Comparison of ENCODE assay signal across 10 cellular contexts in the genomic region with DNA sequence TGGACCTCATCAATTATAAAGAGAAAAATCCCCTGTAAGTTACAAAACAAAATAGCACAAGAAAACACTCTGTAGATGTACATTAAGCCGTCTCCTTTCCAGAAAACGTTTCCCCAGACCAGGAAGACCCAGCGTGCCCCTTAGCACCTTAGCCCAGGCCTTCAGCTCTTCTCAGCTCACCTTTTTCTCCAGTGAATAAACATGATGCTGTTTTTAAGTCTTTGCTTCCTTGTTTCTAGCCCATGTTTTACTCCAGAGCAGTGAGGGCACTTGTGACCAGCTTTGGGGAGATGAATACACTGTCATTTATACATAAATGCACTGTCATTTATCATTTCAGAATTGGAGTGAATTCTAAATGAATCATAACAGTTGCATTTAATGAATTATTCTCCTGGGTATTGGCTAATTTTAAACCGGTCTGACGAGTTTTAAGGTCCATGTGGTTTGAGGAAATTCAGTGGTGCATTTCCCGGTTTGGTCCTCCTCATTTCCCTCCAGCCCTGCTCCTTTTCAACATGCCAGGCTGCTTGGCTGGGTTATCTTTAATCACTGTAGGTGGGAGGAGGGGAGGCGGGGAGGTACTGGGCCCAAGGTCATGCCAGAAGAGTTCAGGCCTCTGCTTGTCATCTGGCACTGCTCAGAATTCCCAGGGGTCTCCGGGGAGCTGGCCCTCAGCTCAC. TPM values are rescaled to one million over a fixed set of nuclear protein-coding genes. Genes with fewer than 3 reads are reported as not detected.
A peak's percentile ranks its signal among the peaks of the same experiment; 100 is the strongest.
DNase-seq lines count a peak whose midpoint lies in the region; ATAC-seq, FAIRE-seq and TF ChIP-seq lines count a peak whose summit lies in the region.
"Had no signal": no experiment of that assay in that cellular context is flagged by ENCODE, and none has a peak within 500 bp of the region (broad histone marks: within the 10 kb centered on the region; RNA-seq: fewer than 3 reads in every experiment).

No MANE protein-coding gene starts in this region.

- DNase-seq in Right ventricle myocardium inferior (ENCODE audit: missing footprints) (no peak), cardiac septum (ENCODE audit: low spot score) (no peak), H1 (ENCODE audit: low read depth in 1 of 2, low spot score in 2 of 2) (no peak), mesenchymal stem cell (no peak), aorta (no peak), substantia nigra (lab: John Stamatoyannopoulos, UW) (no peak), MM.1S (no peak), NCI-H146 treated with DMSO at 0.1 percent for 48 hours (lab: John Stamatoyannopoulos, UW; ENCODE audit: unreplicated experiment) (no peak)
- DNase-seq: activated T-cell treated with anti-CD3 and anti-CD28 coated beads, Interleukin-2, amount 50 U/mL, for 48 hours; naive thymus-derived CD4-positive, alpha-beta T cell had no signal

- H4K91ac ChIP-seq in H1 (replicated peaks; ENCODE audit: insufficient read length, low read length), result peak overlapping the region; percentile 6
- H4K91ac ChIP-seq in mesenchymal stem cell (ENCODE audit: low read length), result no peak overlapping the region

- no peak overlapping the region for H2BK20ac ChIP-seq in H1 (ENCODE audit: low read length)

- no peak overlapping the region for H3K9ac ChIP-seq in H1 (replicated peaks in 1 of 4; ENCODE audit: extremely low read depth in 1 of 4, low read depth in 3 of 4, low read length in 3 of 4)
- H3K9ac ChIP-seq in mesenchymal stem cell (ENCODE audit: low read length), result peak overlapping the region; percentile 54
- H3K9ac ChIP-seq in MM.1S (ENCODE audit: low read length), result no peak overlapping the region

- H3K79me2 ChIP-seq in H1 (ENCODE audit: control insufficient read depth in 1 of 2, insufficient read depth in 2 of 2, low read length in 2 of 2) (no peaks in the 10 kb centered on the region), MM.1S (ENCODE audit: low read length) (peaks cover 3% of the 10 kb centered on the region; the same call in 1 of the 2 replicates)

- H2BK5ac ChIP-seq in H1 (ENCODE audit: low read depth, low read length) (no peak overlapping the region), mesenchymal stem cell (ENCODE audit: low read depth, low read length, poor library complexity, severe bottlenecking) (no peak overlapping the region)

- 79% methylated on average over 7 of the region's 8 CpGs; no CpG with 5 or more reads in 1 of the 2 experiments for WGBS in H1 (ENCODE audit: extremely low coverage in 1 of 2, insufficient coverage in 1 of 2, insufficient read length in 1 of 2, insufficient replicate concordance in 2 of 2, low coverage in 1 of 2, low lambda C conversion rate in 2 of 2, missing lambda C conversion rate in 1 of 2), 2 experiments
- 75% methylated on average over 7 of the region's 8 CpGs for WGBS in mesenchymal stem cell
- 48 to 55% methylated on average over 8 of the region's 8 CpGs for whole genome bisulfite sequencing in aorta, 2 donors

- H3K4me2 ChIP-seq in H1 (ENCODE audit: insufficient read depth in 1 of 2, low read depth in 2 of 2, low read length in 2 of 2), result no peak overlapping the region
- no peak overlapping the region for H3K4me2 ChIP-seq in mesenchymal stem cell (ENCODE audit: low read length, poor library complexity, severe bottlenecking)
- H3K4me2 ChIP-seq in MM.1S (ENCODE audit: low read depth, low read length), result no peak overlapping the region

- intact Hi-C loops in Right ventricle myocardium inferior (cut with DNase I), result no loop called here
- intact Hi-C loops in cardiac septum (cut with DNase I), result no loop called here
- intact Hi-C loops in aorta (cut with DNase I), result no loop called here

- H2AK5ac ChIP-seq in H1 (ENCODE audit: low read depth, low read length), result no peak overlapping the region
- H2AK5ac ChIP-seq in mesenchymal stem cell (ENCODE audit: low read length, severe bottlenecking), result no peak overlapping the region

- no peak overlapping the region for H4K5ac ChIP-seq in H1 (ENCODE audit: insufficient read length, low read depth, low read length)

- no peak for FAIRE-seq in H1 (lab: Jason Lieb, UNC)

- CTCF ChIA-PET in H1 (lab: Charles Lee; ENCODE audit: partially characterized antibody), result interaction anchor here (0.7 to 1.2 kb wide), 4 partner anchors 16 to 122 kb away, joined by 3 to 4 read pairs (median 3); no protein-coding TSS in a partner anchor

- H3K14ac ChIP-seq in H1 (ENCODE audit: insufficient read length), result no peak overlapping the region
- no peak overlapping the region for H3K14ac ChIP-seq in mesenchymal stem cell (ENCODE audit: low read length in 2 of 2)

- H3K9me3 ChIP-seq in H1 (ENCODE audit: insufficient read depth in 2 of 2, low read depth in 1 of 2, low read length in 1 of 2) (no peaks in the 10 kb centered on the region), mesenchymal stem cell (ENCODE audit: control insufficient read depth, low read length) (no peaks in the 10 kb centered on the region), aorta (ENCODE audit: control insufficient read depth, low read length) (no peaks in the 10 kb centered on the region), MM.1S (replicated peaks; ENCODE audit: insufficient read depth, low read length) (no peaks in the 10 kb centered on the region)

- no peaks in the 10 kb centered on the region for H3F3A ChIP-seq in MM.1S (ENCODE audit: insufficient read depth, low read length)

- no peak overlapping the region for H2BK12ac ChIP-seq in H1 (ENCODE audit: low read depth, low read length)
- peak overlapping the region in 1 of 2 experiments; percentile 46 for H2BK12ac ChIP-seq in mesenchymal stem cell (ENCODE audit: low read length in 2 of 2)

- H4K8ac ChIP-seq in H1 (ENCODE audit: extremely low read depth, insufficient read depth, low read length) (no peak overlapping the region), mesenchymal stem cell (ENCODE audit: low read length) (no peak overlapping the region)

- no peak overlapping the region for H3K4me3 ChIP-seq in H1 (ENCODE audit: extremely low read depth in 1 of 4, insufficient read depth in 2 of 4, low read depth in 3 of 4, low read length in 4 of 4)
- H3K4me3 ChIP-seq in mesenchymal stem cell (ENCODE audit: insufficient read depth in 1 of 2, low read depth in 1 of 2, low read length in 2 of 2), result peak overlapping the region in 1 of 2 experiments; percentile 17
- H3K4me3 ChIP-seq in aorta (ENCODE audit: low read length in 2 of 2), result no peak overlapping the region
- H3K4me3 ChIP-seq in MM.1S (ENCODE audit: low read length), result no peak overlapping the region

- H2BK15ac ChIP-seq in H1 (ENCODE audit: low read length) (no peak overlapping the region), mesenchymal stem cell (ENCODE audit: low read depth, poor library complexity, severe bottlenecking) (peak overlapping the region; percentile 44)

- H3K4me1 ChIP-seq in H1 (replicated peaks in 1 of 4; ENCODE audit: control insufficient read depth in 3 of 4, insufficient read depth in 4 of 4, low read length in 3 of 4) (peaks cover 0 to 8% (median 0%) of the 10 kb centered on the region in 4 experiments; a peak in 2 of 7 replicates), mesenchymal stem cell (ENCODE audit: control insufficient read depth, insufficient read depth, low read depth, low read length) (peaks cover 4% of the 10 kb centered on the region), aorta (ENCODE audit: control insufficient read depth in 1 of 2, insufficient read depth in 2 of 2, low read length in 2 of 2) (peaks cover 5 to 12% of the 10 kb centered on the region in 2 donors), MM.1S (ENCODE audit: low read length) (no peaks in the 10 kb centered on the region)

- ATAC-seq in Right ventricle myocardium inferior (peak; percentile 74), aorta (ENCODE audit: low FRiP score) (peak; percentile 22)
- ATAC-seq: naive thymus-derived CD4-positive, alpha-beta T cell had no signal

- H3K4ac ChIP-seq in H1 (replicated peaks; ENCODE audit: insufficient read length, low read depth, low read length) (no peak overlapping the region), mesenchymal stem cell (ENCODE audit: low read depth in 1 of 2, low read length in 2 of 2) (no peak overlapping the region)

- no peak for TF ChIP-seq CTCF in H1 (IDR thresholded peaks at IDR 0.05; ENCODE audit: control extremely low read depth in 1 of 3, insufficient read depth in 1 of 3, low read depth in 1 of 3, low read length in 3 of 3)
- no peak for TF ChIP-seq CTCF in MM.1S (IDR thresholded peaks at IDR 0.05; ENCODE audit: low read length)

- H2BK120ac ChIP-seq in H1 (replicated peaks; ENCODE audit: low read depth, low read length) (no peak overlapping the region), mesenchymal stem cell (ENCODE audit: low read depth, low read length) (no peak overlapping the region)

- TF ChIP-seq POLR2A in H1 (IDR thresholded peaks at IDR 0.05; ENCODE audit: control extremely low read depth in 1 of 2, low read depth in 2 of 2, low read length in 2 of 2), result no peak

- no peaks in the 10 kb centered on the region for H3K27me3 ChIP-seq in H1 (replicated peaks in 1 of 4; ENCODE audit: control insufficient read depth in 3 of 4, extremely low read depth in 1 of 4, insufficient read depth in 3 of 4, low read length in 3 of 4)
- H3K27me3 ChIP-seq in mesenchymal stem cell (ENCODE audit: control insufficient read depth in 1 of 2, insufficient read depth in 1 of 2, low read length in 2 of 2), result no peaks in the 10 kb centered on the region
- no peaks in the 10 kb centered on the region for H3K27me3 ChIP-seq in aorta (ENCODE audit: control insufficient read depth in 1 of 2, insufficient read depth in 2 of 2, low read length in 1 of 2)
- H3K27me3 ChIP-seq in MM.1S (replicated peaks; ENCODE audit: insufficient read depth, low read length), result no peaks in the 10 kb centered on the region

- H3K36me3 ChIP-seq in H1 (ENCODE audit: control insufficient read depth in 2 of 4, insufficient read depth in 4 of 4, low read length in 3 of 4) (no peaks in the 10 kb centered on the region), mesenchymal stem cell (ENCODE audit: control insufficient read depth in 1 of 2, insufficient read depth in 2 of 2, low read depth in 1 of 2, low read length in 2 of 2) (no peaks in the 10 kb centered on the region), aorta (ENCODE audit: control insufficient read depth in 1 of 2, insufficient read depth in 2 of 2, low read length in 1 of 2) (no peaks in the 10 kb centered on the region), MM.1S (replicated peaks; ENCODE audit: insufficient read depth, low read length) (no peaks in the 10 kb centered on the region)

- H2AFZ ChIP-seq in H1 (ENCODE audit: low read length) (no peak overlapping the region), mesenchymal stem cell (ENCODE audit: low read depth, low read length) (no peak overlapping the region), MM.1S (ENCODE audit: low read length) (no peak overlapping the region)

- H3K23ac ChIP-seq in H1 (ENCODE audit: insufficient read length), result no peak overlapping the region
- H3K23ac ChIP-seq in mesenchymal stem cell (ENCODE audit: low read length in 2 of 2), result no peak overlapping the region

- H3K79me1 ChIP-seq in H1 (ENCODE audit: low read depth, low read length) (no peaks in the 10 kb centered on the region), mesenchymal stem cell (replicated peaks; ENCODE audit: low read length, poor library complexity, severe bottlenecking) (peaks cover 22% of the 10 kb centered on the region)

- no peaks in the 10 kb centered on the region for H4K20me1 ChIP-seq in H1 (replicated peaks in 1 of 2; ENCODE audit: control insufficient read depth in 1 of 2, insufficient read depth in 2 of 2, low read length in 2 of 2)
- H4K20me1 ChIP-seq in MM.1S (ENCODE audit: insufficient read depth, low read length), result no peaks in the 10 kb centered on the region

- TF ChIP-seq RAD21 in H1 (IDR thresholded peaks at IDR 0.05 in 1 of 2, conservative IDR thresholded peaks at IDR 0.05 in 1 of 2; ENCODE audit: low read depth in 2 of 2, low read length in 2 of 2), result no peak

- H3K27ac ChIP-seq in H1 (ENCODE audit: low read depth, low read length), result no peak overlapping the region
- H3K27ac ChIP-seq in mesenchymal stem cell (ENCODE audit: low read length, poor library complexity, severe bottlenecking), result no peak overlapping the region
- H3K27ac ChIP-seq in aorta (ENCODE audit: low read depth in 1 of 2, low read length in 2 of 2), result no peak overlapping the region
- no peak overlapping the region for H3K27ac ChIP-seq in substantia nigra (ENCODE audit: low read depth, low read length, poor library complexity, severe bottlenecking)
- no peak overlapping the region for H3K27ac ChIP-seq in MM.1S (ENCODE audit: low read length)

- POLR2A ChIA-PET in H1 (lab: Charles Lee; ENCODE audit: partially characterized antibody), result interaction anchor here (0.7 to 1.3 kb wide), 2 partner anchors 20 to 798 kb away, joined by 3 read pairs; no protein-coding TSS in a partner anchor

- no peak for TF ChIP-seq EP300 in H1 (IDR thresholded peaks at IDR 0.05; ENCODE audit: borderline replicate concordance in 1 of 2, low read depth in 2 of 2, low read length in 2 of 2)

- H3K56ac ChIP-seq in H1 (replicated peaks; ENCODE audit: insufficient read length, low read depth, low read length), result no peak overlapping the region

- peaks cover 2% of the 10 kb centered on the region; the same call in 1 of the 2 replicates for H3K23me2 ChIP-seq in H1 (ENCODE audit: low read depth, low read length)

- H3K18ac ChIP-seq in H1 (ENCODE audit: extremely low read depth, low read length), result no peak overlapping the region
- no peak overlapping the region for H3K18ac ChIP-seq in mesenchymal stem cell (ENCODE audit: low read depth in 1 of 2, low read length in 2 of 2)

- H3K9me2 ChIP-seq in MM.1S (replicated peaks; ENCODE audit: insufficient read depth, low read length), result no peaks in the 10 kb centered on the region

RNA-seq across cellular contexts. Expression of a gene that starts 23.8 kb away (rescaled TPM):
- 17.8 TPM for total RNA-seq in Right ventricle myocardium inferior
- total RNA-seq in cardiac septum, result 20.3 TPM
- 1.5 and 2.1 TPM in 2 replicates for total RNA-seq in H1 (2021; fragmentation: NEBNext Ultra II Directional; extraction: Animal tissue kit (Norgen Biotek cat#: 25700))
- polyA plus RNA-seq in H1 (2011; rRNA removed), result 0.54 and 0.67 TPM in 2 replicates
- 0.58 TPM for polyA plus RNA-seq in H1 (2011; cell fraction: cytosol; rRNA removed)
- polyA plus RNA-seq in H1 (2011; cell fraction: nucleus; rRNA removed), result 1.6 TPM
- 0.46 to 0.81 TPM (median 0.50 TPM) in 4 replicates for polyA plus RNA-seq in H1 (2012, experiment 1 of 2)
- 0.21 TPM for polyA plus RNA-seq in H1 (2012, experiment 2 of 2)
- 0.55 TPM for polyA plus RNA-seq in H1 (2013, experiment 1 of 2)
- polyA plus RNA-seq in H1 (2013, experiment 2 of 2), result 0.37 TPM
- polyA minus RNA-seq in H1 (2011; rRNA and poly(A)+ RNA removed), result 1.2 and 3.2 TPM in 2 replicates
- polyA minus RNA-seq in H1 (2011; cell fraction: cytosol; rRNA and poly(A)+ RNA removed), result 4.9 TPM
- 9.7 TPM for polyA minus RNA-seq in H1 (2011; cell fraction: nucleus; rRNA and poly(A)+ RNA removed)
- 10.6 TPM for polyA plus RNA-seq in mesenchymal stem cell (2013, experiment 1 of 2)
- polyA plus RNA-seq in mesenchymal stem cell (2013, experiment 2 of 2), result 11.5 TPM
- total RNA-seq in aorta, result 10 to 100 TPM; 20.3 to 23.8 TPM
- 1 to 10 TPM; 1.5 to 2.0 TPM for polyA plus RNA-seq in aorta
